In genomic region chr11:33258631-33259184, GRCh38 we compare ENCODE assay signal across 8 cellular contexts. TPM values are rescaled to one million over a fixed set of nuclear protein-coding genes. Genes with fewer than 3 reads are reported as not detected.
DNase-seq lines count a peak whose midpoint lies in the region; ATAC-seq and TF ChIP-seq lines count a peak whose summit lies in the region.

No MANE protein-coding gene starts in this region.

- no peaks in the 10 kb centered on the region for H3K9me2 ChIP-seq in Karpas-422 (replicated peaks; ENCODE audit: insufficient read depth, low read length)

- intact Hi-C loops in heart left ventricle (cut with DNase I) = loop anchor here (2.0 to 10.0 kb wide), 11 partner anchors 32 to 479 kb away; partner anchors contain the start of genes CSTF3 (in 5 of the 10) and CD59 (in 2 of the 10)

- peak overlapping the region; percentile 99 to 100 (median 100) for H3K9ac ChIP-seq in BLaER1 treated with 17β-estradiol and CSF1 and Interleukin-3, amounts not matched to agents 10 nM and 100 nM
- H3K9ac ChIP-seq in Karpas-422 (ENCODE audit: low read length) = peak overlapping the region; percentile 99

- peak overlapping the region; percentile 1; the same call in 1 of the 2 replicates for H2AFZ ChIP-seq in Karpas-422 (ENCODE audit: low read length)

- H3K79me2 ChIP-seq in Karpas-422 (ENCODE audit: low read length) = peaks cover 63% of the 10 kb centered on the region

- H4K20me1 ChIP-seq in BLaER1 treated with 17β-estradiol and CSF1 and Interleukin-3, amounts not matched to agents 10 nM and 100 nM = peaks cover 33 to 55% (median 51%) of the 10 kb centered on the region in 11 experiments
- H4K20me1 ChIP-seq in Karpas-422 (ENCODE audit: insufficient read depth, low read depth, low read length) = peaks cover 13% of the 10 kb centered on the region; the same call in 1 of the 2 replicates

- DNase-seq in Karpas-422 = no peak
- no peak for DNase-seq in heart left ventricle
- DNase-seq in renal cortical epithelial cell (ENCODE audit: low read depth) = peak; percentile 59
- DNase-seq in Ammon's horn (ENCODE audit: low spot score) = no peak
- no peak for DNase-seq in middle frontal gyrus (ENCODE audit: extremely low spot score, low spot score)

- no peaks in the 10 kb centered on the region for H3K36me3 Mint-ChIP-seq in activated T-helper 17 cell treated with anti-CD3 and anti-CD28 coated beads, Interleukin-2, amount 50 U/mL, for 72 hours (ENCODE audit: low read depth)

- H3K4me1 Mint-ChIP-seq in activated T-helper 17 cell treated with anti-CD3 and anti-CD28 coated beads, Interleukin-2, amount 50 U/mL, for 72 hours = peaks cover 26% of the 10 kb centered on the region

- H3K36me3 ChIP-seq in BLaER1 treated with 17β-estradiol and CSF1 and Interleukin-3, amounts not matched to agents 10 nM and 100 nM = peaks cover 0 to 8% (median 4%) of the 10 kb centered on the region in 11 experiments; a peak in 9 of 22 replicates
- H3K36me3 ChIP-seq in Karpas-422 (ENCODE audit: insufficient read depth, low read length) (no peaks in the 10 kb centered on the region), heart left ventricle (no peaks in the 10 kb centered on the region)

- TF ChIP-seq POLR2A in heart left ventricle (IDR thresholded peaks at IDR 0.05) = no peak

- H3K4me3 ChIP-seq in BLaER1 treated with 17β-estradiol and CSF1 and Interleukin-3, amounts not matched to agents 10 nM and 100 nM = peak overlapping the region; percentile 81 to 95 (median 92)
- H3K4me3 ChIP-seq in Karpas-422 (ENCODE audit: low read length) = peak overlapping the region; percentile 72
- H3K4me3 ChIP-seq in heart left ventricle = peak overlapping the region; percentile 78 to 95 (median 94)

- TF ChIP-seq CTCF in heart left ventricle (IDR thresholded peaks at IDR 0.05) = no peak

- H3K9me3 ChIP-seq in BLaER1 treated with 17β-estradiol and CSF1 and Interleukin-3, amounts not matched to agents 10 nM and 100 nM (replicated peaks in 1 of 11) = peaks cover 0 to 5% (median 0%) of the 10 kb centered on the region in 11 experiments; a peak in 1 of 22 replicates
- H3K9me3 ChIP-seq in Karpas-422 (ENCODE audit: low read length) (no peaks in the 10 kb centered on the region), heart left ventricle (peaks cover 0 to 5% (median 0%) of the 10 kb centered on the region in 12 donors)

- H3K4me1 ChIP-seq in BLaER1 treated with 17β-estradiol and CSF1 and Interleukin-3, amounts not matched to agents 10 nM and 100 nM = peaks cover 36 to 58% (median 45%) of the 10 kb centered on the region in 10 experiments
- H3K4me1 ChIP-seq in Karpas-422 (ENCODE audit: low read length) (peaks cover 49% of the 10 kb centered on the region), heart left ventricle (peaks cover 9 to 58% (median 39%) of the 10 kb centered on the region in 12 donors)

- H3K4me2 ChIP-seq in BLaER1 treated with 17β-estradiol and CSF1 and Interleukin-3, amounts not matched to agents 10 nM and 100 nM = peak overlapping the region; percentile 74 to 96 (median 89); a peak in 21 of 22 replicates
- peak overlapping the region; percentile 84 for H3K4me2 ChIP-seq in Karpas-422 (ENCODE audit: low read depth, low read length, poor library complexity, severe bottlenecking)

- peak overlapping the region; percentile 98 for H3K4me3 Mint-ChIP-seq in activated T-helper 17 cell treated with anti-CD3 and anti-CD28 coated beads, Interleukin-2, amount 50 U/mL, for 72 hours

- peak overlapping the region; percentile 99 to 100 (median 100) for H3K27ac ChIP-seq in BLaER1 treated with 17β-estradiol and CSF1 and Interleukin-3, amounts not matched to agents 10 nM and 100 nM
- H3K27ac ChIP-seq in Karpas-422 (ENCODE audit: low read length) (peak overlapping the region; percentile 89), heart left ventricle (peak overlapping the region; percentile 99 to 100 (median 100))

- H3K9me3 Mint-ChIP-seq in activated T-helper 17 cell treated with anti-CD3 and anti-CD28 coated beads, Interleukin-2, amount 50 U/mL, for 72 hours = no peaks in the 10 kb centered on the region

- WGBS in heart left ventricle, 4 donors = 0 to 1% (median 0%) methylated on average over 14 of the region's 14 CpGs

- peak overlapping the region; percentile 95 for H3K27ac Mint-ChIP-seq in activated T-helper 17 cell treated with anti-CD3 and anti-CD28 coated beads, Interleukin-2, amount 50 U/mL, for 72 hours

- H3K27me3 ChIP-seq in BLaER1 treated with 17β-estradiol and CSF1 and Interleukin-3, amounts not matched to agents 10 nM and 100 nM = no peaks in the 10 kb centered on the region
- H3K27me3 ChIP-seq in Karpas-422 (ENCODE audit: low read length) (no peaks in the 10 kb centered on the region), heart left ventricle (no peaks in the 10 kb centered on the region)

- H3K27me3 Mint-ChIP-seq in activated T-helper 17 cell treated with anti-CD3 and anti-CD28 coated beads, Interleukin-2, amount 50 U/mL, for 72 hours = no peaks in the 10 kb centered on the region

- ATAC-seq in GM19455 (IDR thresholded peaks at IDR 0.05; ENCODE audit: unreplicated experiment) (peak; percentile 10), heart left ventricle (peak; percentile 17 to 50 (median 32))
- peak; percentile 5 for ATAC-seq in activated T-helper 17 cell treated with anti-CD3 and anti-CD28 coated beads, Interleukin-2, amount 50 U/mL, for 72 hours (replicated peaks)

RNA-seq across cellular contexts. Expression of gene HIPK3, which starts 1.5 kb away (rescaled TPM):
- 35.8 and 67.0 TPM in 2 replicates for total RNA-seq in Karpas-422 (2014; rRNA removed; shearing (Covaris generic); ENCODE audit: low replicate concordance)
- total RNA-seq in activated T-helper 17 cell treated with anti-CD3 and anti-CD28 coated beads, Interleukin-2, amount 50 U/mL, for 72 hours = 10 to 100 TPM; 31.9 to 36.5 TPM
- 100 to 1,000 TPM; 207 to 298 (median 257) TPM for total RNA-seq in heart left ventricle
- 10 to 100 TPM; 26.3 to 36.4 TPM for polyA plus RNA-seq in heart left ventricle
- total RNA-seq in renal cortical epithelial cell = 122 and 163 TPM in 2 replicates
